ENCODE assay signal across 8 cellular contexts in the genomic region with DNA sequence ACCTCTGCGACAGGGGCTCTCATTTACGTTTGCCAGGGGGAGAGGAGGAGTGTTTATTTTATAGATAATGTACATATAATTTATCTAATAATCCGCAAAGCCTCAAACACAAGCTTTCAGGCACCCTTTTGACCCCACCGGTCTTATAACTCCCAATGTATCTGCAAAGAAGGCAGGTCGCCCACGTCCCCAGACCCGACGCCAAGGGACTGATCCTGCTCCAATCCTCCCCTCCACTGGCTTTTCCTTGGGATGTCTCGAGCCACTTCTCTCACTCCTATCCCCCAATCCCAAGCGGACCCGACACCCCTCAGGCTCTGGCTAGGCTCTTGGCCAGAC. TPM values are rescaled to one million over a fixed set of nuclear protein-coding genes. Genes with fewer than 3 reads are reported as not detected.
DNase-seq lines count a peak whose midpoint lies in the region; ATAC-seq and TF ChIP-seq lines count a peak whose summit lies in the region.

No MANE protein-coding gene starts in this region.

- H3K9me3 ChIP-seq in HUES64 (ENCODE audit: insufficient read depth, low read depth, low read length) (no peaks in the 10 kb centered on the region), breast epithelium (no peaks in the 10 kb centered on the region), mucosa of descending colon (no peaks in the 10 kb centered on the region)

- TF ChIP-seq CTCF in breast epithelium (IDR thresholded peaks at IDR 0.05) (no peak), mucosa of descending colon (IDR thresholded peaks at IDR 0.05) (no peak)

- no peaks in the 10 kb centered on the region; the same call in 1 of the 2 replicates for H3K4me1 ChIP-seq in HUES64 (ENCODE audit: insufficient read depth, low read length)
- H3K4me1 ChIP-seq in breast epithelium = peaks cover 0 to 7% of the 10 kb centered on the region in 2 donors
- peaks cover 24% of the 10 kb centered on the region for H3K4me1 ChIP-seq in mucosa of descending colon (ENCODE audit: low read depth)

- ATAC-seq in GM19023 (IDR thresholded peaks at IDR 0.05; ENCODE audit: unreplicated experiment) = peak; percentile 10
- peak; percentile 7 for ATAC-seq in mucosa of descending colon

- H3K36me3 ChIP-seq in HUES64 (ENCODE audit: insufficient read depth, low read length) = peaks cover 27% of the 10 kb centered on the region
- no peaks in the 10 kb centered on the region for H3K36me3 ChIP-seq in breast epithelium
- peaks cover 4% of the 10 kb centered on the region for H3K36me3 ChIP-seq in mucosa of descending colon (ENCODE audit: low read depth)

- H3K4me3 ChIP-seq in HUES64 (ENCODE audit: low read length) (peak overlapping the region; percentile 98), breast epithelium (peak overlapping the region; percentile 92 to 99 (median 94)), mucosa of descending colon (peak overlapping the region; percentile 94)

- H3K27me3 ChIP-seq in HUES64 (ENCODE audit: insufficient read depth, low read length) = no peaks in the 10 kb centered on the region
- H3K27me3 ChIP-seq in breast epithelium = no peaks in the 10 kb centered on the region

- DNase-seq in breast epithelium (ENCODE audit: low spot score in 2 of 2) (no peak), mucosa of descending colon (no peak), germinal center (ENCODE audit: low spot score) (no peak), NCI-H1092 treated with DMSO at 0.1 percent for 48 hours (lab: John Stamatoyannopoulos, UW) (no peak), dermis blood vessel endothelial cell (no peak), posterior vena cava (ENCODE audit: low spot score) (no peak)

- TF ChIP-seq POLR2A in breast epithelium (IDR thresholded peaks at IDR 0.05) = no peak

- WGBS in HUES64 = under 1% methylated on average over 9 of the region's 11 CpGs

- intact Hi-C loops in breast epithelium (cut with DNase I; ENCODE audit: low total_unique reads) (no loop called here), mucosa of descending colon (cut with DNase I, micrococcal nuclease) (no loop called here), posterior vena cava (cut with DNase I) (no loop called here)

- peak overlapping the region; percentile 93 for H3K9ac ChIP-seq in HUES64 (ENCODE audit: low read depth, low read length)

- H3K27ac ChIP-seq in HUES64 (ENCODE audit: low read depth, low read length) = peak overlapping the region; percentile 94
- H3K27ac ChIP-seq in breast epithelium = peak overlapping the region; percentile 97 to 98

RNA-seq across cellular contexts. Expression of gene DCP1A, which starts 0.5 kb away (rescaled TPM):
- polyA plus RNA-seq in HUES64 (2013, experiment 1 of 2) = 11.9 TPM
- polyA plus RNA-seq in HUES64 (2013, experiment 2 of 2) = 15.0 TPM
- total RNA-seq in breast epithelium (10 to 100 TPM; 21.9 to 26.2 (median 24.9) TPM), mucosa of descending colon (10 to 100 TPM; 20.7 to 28.2 (median 21.3) TPM), dermis blood vessel endothelial cell (11.2 and 15.2 TPM in 2 replicates), posterior vena cava (10 to 100 TPM; 18.2 to 22.2 TPM)
